In the genomic region with DNA sequence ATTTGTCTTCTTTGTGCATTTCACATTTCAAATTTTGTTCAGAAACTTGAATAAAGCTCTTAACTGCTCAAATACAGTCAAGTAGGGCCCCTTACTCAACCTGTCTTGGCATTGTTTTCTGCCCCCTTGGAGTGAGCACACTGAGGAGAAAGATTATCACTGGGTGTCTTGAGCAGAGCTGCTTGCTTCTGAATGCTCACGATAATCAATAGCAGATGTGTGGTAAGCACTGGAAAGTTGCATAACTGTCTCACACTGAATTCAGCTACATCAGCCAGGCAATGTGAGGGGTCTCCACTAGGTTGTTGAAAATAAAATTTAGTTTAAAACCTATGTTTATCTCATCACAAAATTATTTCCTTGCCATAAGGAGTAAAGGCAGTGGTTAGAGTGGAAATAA, we compare ENCODE assay signal across 11 cellular contexts. TPM values are rescaled to one million over a fixed set of nuclear protein-coding genes. Genes with fewer than 3 reads are reported as not detected.
DNase-seq lines count a peak whose midpoint lies in the region; ATAC-seq, FAIRE-seq and TF ChIP-seq lines count a peak whose summit lies in the region.
"Had no signal": no experiment of that assay in that cellular context is flagged by ENCODE, and none has a peak within 500 bp of the region (broad histone marks: within the 10 kb centered on the region; RNA-seq: fewer than 3 reads in every experiment).

No MANE protein-coding gene starts in this region.

- no peaks in the 10 kb centered on the region for H3K27me3 ChIP-seq in CD8-positive, alpha-beta T cell (ENCODE audit: insufficient read depth, low read length)
- no peaks in the 10 kb centered on the region for H3K27me3 ChIP-seq in SK-N-SH (ENCODE audit: insufficient read depth)
- no peaks in the 10 kb centered on the region for H3K27me3 ChIP-seq in trophoblast cell (ENCODE audit: insufficient read depth, low read length)
- H3K27me3 ChIP-seq: heart right ventricle had no signal

- no peak for ATAC-seq in A549
- ATAC-seq in CD8-positive, alpha-beta T cell = no peak
- ATAC-seq: heart right ventricle had no signal

- no peak overlapping the region for H2BK120ac ChIP-seq in trophoblast cell (ENCODE audit: insufficient read depth, low read length, poor library complexity)

- peaks cover 90% of the 10 kb centered on the region for H3K4me1 Mint-ChIP-seq in CD8-positive, alpha-beta T cell (ENCODE audit: low read depth)

- CTCF ChIA-PET in A549 (lab: Yijun Ruan, JAX) = no interaction called here
- CTCF ChIA-PET in CD8-positive, alpha-beta T cell (lab: Charles Lee) = interaction anchor here (0.7 to 1.0 kb wide), 2 partner anchors 25 to 87 kb away, joined by 3 to 4 read pairs; no protein-coding TSS in a partner anchor
- CTCF ChIA-PET in SK-N-SH (lab: Yijun Ruan, JAX) = interaction anchor here (0.6 to 3.4 kb wide), 2 partner anchors 12 to 33 kb away, joined by 3 to 24 read pairs; no protein-coding TSS in a partner anchor

- FAIRE-seq in A549 (lab: Jason Lieb, UNC) = peak; percentile 18

- H4K91ac ChIP-seq in trophoblast cell (ENCODE audit: low read depth, low read length) = no peak overlapping the region

- no peaks in the 10 kb centered on the region for H3K9me3 Mint-ChIP-seq in CD8-positive, alpha-beta T cell

- H4K20me1 ChIP-seq in SK-N-SH (ENCODE audit: insufficient read depth) = no peaks in the 10 kb centered on the region

- H4K12ac ChIP-seq in trophoblast cell (ENCODE audit: low read depth, low read length) = no peak overlapping the region

- no peak overlapping the region for H3K9ac ChIP-seq in SK-N-SH
- no peak overlapping the region for H3K9ac ChIP-seq in trophoblast cell (ENCODE audit: low read length)

- no peaks in the 10 kb centered on the region for H3K9me2 ChIP-seq in SK-N-SH

- H3K4me3 Mint-ChIP-seq in CD8-positive, alpha-beta T cell = no peak overlapping the region

- TF ChIP-seq RAD21 in A549 (conservative IDR thresholded peaks at IDR 0.05 in 1 of 2, IDR thresholded peaks at IDR 0.05 in 1 of 2) (no peak), SK-N-SH (IDR thresholded peaks at IDR 0.05; ENCODE audit: low read length) (no peak)

- H3K79me2 ChIP-seq in SK-N-SH (ENCODE audit: insufficient read depth) = 0 out of 2 replicates have a peak, but pooled peaks cover 9% of the 10 kb centered on the region
- no peaks in the 10 kb centered on the region for H3K79me2 ChIP-seq in trophoblast cell (ENCODE audit: control insufficient read depth, insufficient read depth, low read length, poor library complexity)

- POLR2A ChIA-PET in A549 (lab: Yijun Ruan, JAX) = no interaction called here
- POLR2A ChIA-PET in CD8-positive, alpha-beta T cell (lab: Charles Lee) = interaction anchor here (1.6 to 2.1 kb wide), 2 partner anchors 14 to 74 kb away, joined by 3 to 6 read pairs; no protein-coding TSS in a partner anchor
- POLR2A ChIA-PET in SK-N-SH (lab: Yijun Ruan, JAX) = no interaction called here

- TF ChIP-seq EP300 in A549 (IDR thresholded peaks at IDR 0.05) (no peak), SK-N-SH (IDR thresholded peaks at IDR 0.05; ENCODE audit: borderline replicate concordance in 1 of 2, low read depth in 1 of 2, low read length in 1 of 2) (0 out of 4 replicates have a peak, but pooled peaks of 1 of the 2 experiments have one; percentile 16)

- DNase-seq in A549 (ENCODE audit: low read depth in 1 of 2, low spot score in 1 of 2) = no peak
- DNase-seq in CD8-positive, alpha-beta T cell = no peak
- peak; percentile 24 for DNase-seq in SK-N-SH
- DNase-seq in fibroblast of mammary gland (ENCODE audit: low read depth) = peak; percentile 82
- no peak for DNase-seq in central memory CD4-positive, alpha-beta T cell
- DNase-seq in NCI-H345 (lab: John Stamatoyannopoulos, UW) = no peak
- no peak for DNase-seq in GDM1 (lab: John Stamatoyannopoulos, UW)
- no peak for DNase-seq in trophoblast cell
- DNase-seq: heart right ventricle, NCI-H82, posterior cingulate gyrus had no signal

- no peaks in the 10 kb centered on the region for H3K79me1 ChIP-seq in trophoblast cell (ENCODE audit: low read length)

- H3K27ac Mint-ChIP-seq in CD8-positive, alpha-beta T cell = peak overlapping the region; percentile 89

- no peaks in the 10 kb centered on the region for H3K36me3 ChIP-seq in CD8-positive, alpha-beta T cell (ENCODE audit: insufficient read depth, low read length)
- H3K36me3 ChIP-seq in SK-N-SH (replicated peaks in 1 of 2; ENCODE audit: control insufficient read depth in 1 of 2, insufficient read depth in 2 of 2, low read length in 1 of 2) (peaks cover 0 to 9% of the 10 kb centered on the region in 2 experiments), trophoblast cell (ENCODE audit: control insufficient read depth in 1 of 2, insufficient read depth in 2 of 2, low read length in 2 of 2) (peaks cover 0 to 2% of the 10 kb centered on the region in 2 experiments)
- H3K36me3 ChIP-seq: heart right ventricle had no signal

- no peak overlapping the region for H3K27ac ChIP-seq in A549
- no peak overlapping the region for H3K27ac ChIP-seq in CD8-positive, alpha-beta T cell (ENCODE audit: low read depth, low read length)
- H3K27ac ChIP-seq in SK-N-SH (ENCODE audit: low read depth in 2 of 2, low read length in 1 of 2) = peak overlapping the region in 1 of 2 experiments; percentile 60; a peak in 2 of 4 replicates
- H3K27ac ChIP-seq in trophoblast cell (ENCODE audit: low read depth, low read length) = no peak overlapping the region
- H3K27ac ChIP-seq: heart right ventricle had no signal

- H3K4ac ChIP-seq in trophoblast cell (ENCODE audit: low read depth, low read length) = no peak overlapping the region

- H2BK5ac ChIP-seq in trophoblast cell (ENCODE audit: low read depth, low read length, poor library complexity) = no peak overlapping the region

- peaks cover 47% of the 10 kb centered on the region for H3K36me3 Mint-ChIP-seq in CD8-positive, alpha-beta T cell

- intact Hi-C loops in CD8-positive, alpha-beta T cell (cut with DNase I, micrococcal nuclease) = no loop called here

- WGBS in A549 (ENCODE audit: missing lambda C conversion rate) = 100% methylated on average over 1 of the region's 1 CpG
- 70% methylated on average over 1 of the region's 1 CpG for WGBS in SK-N-SH (ENCODE audit: low lambda C conversion rate)
- WGBS in trophoblast cell (ENCODE audit: extremely low coverage, insufficient coverage, insufficient read length) = no CpG with 5 or more reads among the region's 1 CpG

- no peaks in the 10 kb centered on the region for H3F3A ChIP-seq in SK-N-SH (replicated peaks; ENCODE audit: insufficient read depth)

- no peak overlapping the region for H2AFZ ChIP-seq in SK-N-SH (ENCODE audit: low read depth)
- no peak overlapping the region for H2AFZ ChIP-seq in trophoblast cell (ENCODE audit: insufficient read depth, low read length, poor library complexity)

- peaks cover 6% of the 10 kb centered on the region; the same call in 1 of the 3 replicates for H3K4me1 ChIP-seq in A549
- peaks cover 78% of the 10 kb centered on the region for H3K4me1 ChIP-seq in CD8-positive, alpha-beta T cell (ENCODE audit: insufficient read depth, low read length)
- peaks cover 7 to 13% of the 10 kb centered on the region in 2 experiments; a peak in 2 of 4 replicates for H3K4me1 ChIP-seq in SK-N-SH (ENCODE audit: control insufficient read depth in 1 of 2, insufficient read depth in 2 of 2, low read depth in 1 of 2, low read length in 1 of 2)
- H3K4me1 ChIP-seq in trophoblast cell (ENCODE audit: control insufficient read depth in 1 of 2, insufficient read depth in 2 of 2, low read length in 2 of 2) = peaks cover 0 to 4% of the 10 kb centered on the region in 2 experiments

- TF ChIP-seq POLR2A in A549 (IDR thresholded peaks at IDR 0.05; ENCODE audit: low read length) = no peak

- H3K4me3 ChIP-seq in A549 (no peak overlapping the region), SK-N-SH (ENCODE audit: low read depth in 2 of 2, low read length in 1 of 2) (no peak overlapping the region), fibroblast of mammary gland (ENCODE audit: control insufficient read depth, low read depth, low read length) (no peak overlapping the region), trophoblast cell (ENCODE audit: low read depth, low read length) (no peak overlapping the region)
- no peak overlapping the region for H3K4me3 ChIP-seq in CD8-positive, alpha-beta T cell (ENCODE audit: low read depth, low read length)
- H3K4me3 ChIP-seq: heart right ventricle had no signal

- H4K8ac ChIP-seq in trophoblast cell (ENCODE audit: low read depth, low read length) = no peak overlapping the region

- no peak overlapping the region for H3K4me2 ChIP-seq in A549
- no peak overlapping the region for H3K4me2 ChIP-seq in SK-N-SH
- H3K4me2 ChIP-seq in trophoblast cell (ENCODE audit: low read length) = no peak overlapping the region

- no peak overlapping the region for H3K23ac ChIP-seq in trophoblast cell (ENCODE audit: low read length)

- H3K9me3 ChIP-seq in A549 (no peaks in the 10 kb centered on the region), SK-N-SH (no peaks in the 10 kb centered on the region; the same call in 1 of the 2 replicates), trophoblast cell (ENCODE audit: insufficient read depth, low read depth, low read length) (no peaks in the 10 kb centered on the region)
- H3K9me3 ChIP-seq in CD8-positive, alpha-beta T cell (ENCODE audit: low read length) = no peaks in the 10 kb centered on the region
- H3K9me3 ChIP-seq: heart right ventricle had no signal

- H3K18ac ChIP-seq in trophoblast cell (ENCODE audit: low read length) = no peak overlapping the region

- no peak overlapping the region for H2BK12ac ChIP-seq in trophoblast cell (ENCODE audit: low read length)

- no peak overlapping the region for H3K14ac ChIP-seq in trophoblast cell (ENCODE audit: low read length)

- H2AK5ac ChIP-seq in trophoblast cell (ENCODE audit: low read length) = no peak overlapping the region

- no peak for TF ChIP-seq CTCF in A549 (IDR thresholded peaks at IDR 0.05)
- TF ChIP-seq CTCF in CD8-positive, alpha-beta T cell (IDR thresholded peaks at IDR 0.05) = no peak
- 0 out of 2 replicates have a peak, but pooled peaks have one; percentile 11 for TF ChIP-seq CTCF in SK-N-SH (IDR thresholded peaks at IDR 0.05)
- TF ChIP-seq CTCF in fibroblast of mammary gland (conservative IDR thresholded peaks at IDR 0.05; ENCODE audit: control insufficient read depth, insufficient read depth, low read depth, low read length) = no peak

- H3K27me3 Mint-ChIP-seq in CD8-positive, alpha-beta T cell (ENCODE audit: low read depth) = no peaks in the 10 kb centered on the region

TF ChIP-seq in A549, 52 proteins besides CTCF, POLR2A, EP300 and RAD21 (continues in another document):
- TF ChIP-seq EHMT2 (IDR thresholded peaks at IDR 0.05; ENCODE audit: low read depth) = no peak

RNA-seq across cellular contexts. Expression of a gene that starts 7.8 kb away (rescaled TPM):
- polyA plus RNA-seq in A549 (2011; rRNA removed) = 30.3 and 35.7 TPM in 2 replicates
- polyA plus RNA-seq in A549 (2012; cell fraction: cytosol; rRNA removed) = 23.2 and 23.9 TPM in 2 replicates
- 9.2 and 10.7 TPM in 2 replicates for polyA plus RNA-seq in A549 (2012; cell fraction: nucleus; rRNA removed)
- 33.4 to 35.0 TPM (median 34.9 TPM) in 3 replicates for polyA plus RNA-seq in A549 (2017; fragmentation: RNase III; extraction: RNeasy Plus Mini Kit Qiagen cat#74134 plus additional on column Dnase treatment)
- 10.2 and 13.7 TPM in 2 replicates for polyA minus RNA-seq in A549 (2011; rRNA and poly(A)+ RNA removed)
- 10 to 100 TPM; 62.3 to 63.0 TPM for total RNA-seq in CD8-positive, alpha-beta T cell
- polyA plus RNA-seq in SK-N-SH (2012; rRNA removed) = 28.3 and 31.3 TPM in 2 replicates
- polyA plus RNA-seq in SK-N-SH (2012; cell fraction: cytosol; rRNA removed) = 33.8 and 41.5 TPM in 2 replicates
- 11.7 and 15.5 TPM in 2 replicates for polyA plus RNA-seq in SK-N-SH (2012; cell fraction: nucleus; rRNA removed)
- 58.8 and 59.8 TPM in 2 replicates for polyA plus RNA-seq in trophoblast cell (2013)

Comparison
In these comparisons a context has a peak if more than half of its experiments do, and no peak if none do; other contexts are left out.
1. DNase-seq: peak in SK-N-SH (single experiment) and fibroblast of mammary gland (single experiment); none in A549 (0 of 2), CD8-positive, alpha-beta T cell (0 of 7), central memory CD4-positive, alpha-beta T cell (single experiment), NCI-H345 (single experiment), GDM1 (single experiment) and trophoblast cell (0 of 2).